13 cellular contexts compared by ENCODE assay signal in genomic region chr12:49648722-49649032, GRCh38. TPM values are rescaled to one million over a fixed set of nuclear protein-coding genes. Genes with fewer than 3 reads are reported as not detected.
DNase-seq lines count a peak whose midpoint lies in the region; ATAC-seq and TF ChIP-seq lines count a peak whose summit lies in the region.
"Had no signal": no experiment of that assay in that cellular context is flagged by ENCODE, and none has a peak within 500 bp of the region (broad histone marks: within the 10 kb centered on the region; RNA-seq: fewer than 3 reads in every experiment).

No MANE protein-coding gene starts in this region.

- H3K9me3 ChIP-seq in BLaER1 treated with 17β-estradiol and CSF1 and Interleukin-3, amounts not matched to agents 10 nM and 100 nM (replicated peaks in 1 of 11) = no peaks in the 10 kb centered on the region

- H3K4me2 ChIP-seq in BLaER1 treated with 17β-estradiol and CSF1 and Interleukin-3, amounts not matched to agents 10 nM and 100 nM = peak overlapping the region in 10 of 11 experiments; percentile 43 to 81 (median 74); a peak in 18 of 22 replicates

- H3K9me3 Mint-ChIP-seq in nephron = no peaks in the 10 kb centered on the region

- peaks cover 53% of the 10 kb centered on the region for H3K4me1 Mint-ChIP-seq in nephron

- ATAC-seq in GM21381 (IDR thresholded peaks at IDR 0.05; ENCODE audit: unreplicated experiment) = no peak
- ATAC-seq: SK-N-SH treated with all-trans-retinoic acid at 6 μM for 48 hours had no signal

- 0 out of 22 replicates have a peak overlapping the region, but pooled peaks of 3 of the 11 experiments have one; percentile 16 to 49 (median 30) for H3K27ac ChIP-seq in BLaER1 treated with 17β-estradiol and CSF1 and Interleukin-3, amounts not matched to agents 10 nM and 100 nM
- peak overlapping the region; percentile 71 for H3K27ac ChIP-seq in caudate nucleus (ENCODE audit: low read depth, low read length)
- H3K27ac ChIP-seq: C4-2B, VCaP had no signal

- TF ChIP-seq CTCF in nephron (IDR thresholded peaks at IDR 0.05; ENCODE audit: unreplicated experiment in 3 of 3) = no peak

- H3K27me3 ChIP-seq in BLaER1 treated with 17β-estradiol and CSF1 and Interleukin-3, amounts not matched to agents 10 nM and 100 nM = no peaks in the 10 kb centered on the region
- no peaks in the 10 kb centered on the region for H3K27me3 ChIP-seq in H7 (ENCODE audit: control insufficient read depth, insufficient read depth, low read length)

- H3K4me1 ChIP-seq in BLaER1 treated with 17β-estradiol and CSF1 and Interleukin-3, amounts not matched to agents 10 nM and 100 nM = peaks cover 39 to 75% (median 68%) of the 10 kb centered on the region in 10 experiments

- no peak overlapping the region for H3K4me3 ChIP-seq in BLaER1 treated with 17β-estradiol and CSF1 and Interleukin-3, amounts not matched to agents 10 nM and 100 nM
- H3K4me3 ChIP-seq in H7 (ENCODE audit: insufficient read depth, low read depth, low read length) = no peak overlapping the region

- no peaks in the 10 kb centered on the region for H3K27me3 Mint-ChIP-seq in nephron (ENCODE audit: low read depth)

- peaks cover 0 to 34% (median 0%) of the 10 kb centered on the region in 11 experiments; a peak in 5 of 22 replicates for H4K20me1 ChIP-seq in BLaER1 treated with 17β-estradiol and CSF1 and Interleukin-3, amounts not matched to agents 10 nM and 100 nM

- peaks cover 80% of the 10 kb centered on the region for H3K36me3 Mint-ChIP-seq in nephron (ENCODE audit: low read depth)

- DNase-seq in H7 = peak; percentile 41
- DNase-seq in caudate nucleus (lab: John Stamatoyannopoulos, UW) = no peak
- no peak for DNase-seq in nucleus accumbens (lab: John Stamatoyannopoulos, UW)
- no peak for DNase-seq in stimulated activated CD4-positive, alpha-beta T cell treated with anti-CD3 and anti-CD28 coated beads, Interleukin-4, amount 100 ng/mL, for 1 hour
- DNase-seq in DMS 273 (lab: John Stamatoyannopoulos, UW; ENCODE audit: unreplicated experiment) = no peak
- DNase-seq: activated CD8-positive, alpha-beta memory T cell treated with anti-CD3 and anti-CD28 coated beads, Interleukin-2, amount 50 U/mL, for 48 hours; effector CD4-positive, alpha-beta T cell had no signal

- H3K36me3 ChIP-seq in BLaER1 treated with 17β-estradiol and CSF1 and Interleukin-3, amounts not matched to agents 10 nM and 100 nM = peaks cover 49 to 93% (median 83%) of the 10 kb centered on the region in 11 experiments
- peaks cover 59% of the 10 kb centered on the region for H3K36me3 ChIP-seq in H7 (replicated peaks; ENCODE audit: control insufficient read depth, insufficient read depth, low read length)

- H3K27ac Mint-ChIP-seq in nephron = peak overlapping the region; percentile 30 to 88 (median 74)

- no peak overlapping the region for H3K4me3 Mint-ChIP-seq in nephron

- peak overlapping the region in 3 of 11 experiments; percentile 51 to 58 (median 54); a peak in 1 of 22 replicates for H3K9ac ChIP-seq in BLaER1 treated with 17β-estradiol and CSF1 and Interleukin-3, amounts not matched to agents 10 nM and 100 nM

RNA-seq across cellular contexts. Expression of gene PRPF40B, which starts 25.3 kb away (rescaled TPM):
- 22.9 and 28.9 TPM in 2 replicates for total RNA-seq in H7 (2014; rRNA removed; shearing (Covaris generic))

RNA-seq across cellular contexts. Expression of gene FAM186B, which starts 43.2 kb away (rescaled TPM):
- 0.11 and 0.21 TPM in 2 replicates for total RNA-seq in H7 (2014; rRNA removed; shearing (Covaris generic))

RNA-seq across cellular contexts. Expression of gene FMNL3, which starts 58.5 kb away (rescaled TPM):
- total RNA-seq in H7 (2014; rRNA removed; shearing (Covaris generic)) = 16.0 and 19.4 TPM in 2 replicates
